1 cellular context compared by ENCODE assay signal in genomic region chr5:102807878-102808502, GRCh38.
TF ChIP-seq lines count a peak whose summit lies in the region.

No MANE protein-coding gene starts in this region.

TF ChIP-seq in HepG2, 621 proteins besides CTCF, POLR2A, EP300 and RAD21 (continued from another document):
- TF ChIP-seq TEF (CRISPR knock-in tag; IDR thresholded peaks at IDR 0.05), result no peak
- TF ChIP-seq ZNF768 (CRISPR knock-in tag; IDR thresholded peaks at IDR 0.05), result no peak
